10 cellular contexts compared by ENCODE assay signal in the genomic region with DNA sequence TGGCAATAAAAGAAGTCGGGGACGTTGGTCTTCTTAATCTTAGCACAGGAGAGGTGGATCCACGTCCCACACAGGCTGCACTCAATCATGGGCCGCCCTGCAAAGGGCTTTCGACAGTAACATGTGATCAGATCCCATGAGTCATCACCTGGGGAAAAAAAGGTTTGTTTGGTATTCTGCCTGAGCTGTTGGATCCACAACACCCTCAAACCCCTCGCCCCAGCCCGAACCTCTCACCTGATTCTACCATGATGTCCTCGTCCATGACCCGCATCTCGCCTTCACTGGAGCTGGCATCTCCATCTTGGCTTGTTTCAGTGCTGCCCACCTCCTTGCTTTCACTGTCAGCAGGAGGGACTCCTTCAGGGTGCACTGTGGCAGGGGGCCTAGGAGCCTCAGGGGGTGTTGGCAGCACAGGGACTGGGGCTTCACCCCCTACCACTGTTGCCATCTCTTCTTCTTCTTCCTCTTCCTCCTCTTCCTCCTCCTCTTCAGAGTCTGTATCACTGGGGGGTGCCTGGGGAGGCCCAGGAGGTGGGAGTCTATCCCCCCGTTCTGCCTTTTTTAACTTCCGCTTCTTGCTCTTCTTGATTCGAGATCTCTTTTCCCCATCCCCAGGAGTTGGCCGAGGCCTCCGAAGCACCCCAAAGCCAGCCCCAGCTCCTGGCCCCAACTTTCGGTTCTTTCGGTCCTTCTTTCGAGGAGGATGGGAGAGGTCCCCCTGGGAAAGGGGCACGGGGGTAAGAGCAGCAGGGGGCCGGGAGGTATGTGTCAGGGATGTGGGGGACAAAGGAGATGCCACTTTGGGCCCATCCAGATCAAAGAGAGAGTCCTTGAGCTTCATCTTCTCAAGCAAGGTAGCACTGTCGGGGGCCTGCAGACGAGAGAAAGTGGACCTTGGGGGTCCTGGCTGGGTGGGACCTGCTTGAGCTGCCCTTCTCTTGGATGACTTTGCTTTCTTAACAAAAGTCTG. TPM values are rescaled to one million over a fixed set of nuclear protein-coding genes. Genes with fewer than 3 reads are reported as not detected.
DNase-seq lines count a peak whose midpoint lies in the region; ATAC-seq and TF ChIP-seq lines count a peak whose summit lies in the region.
"Had no signal": no experiment of that assay in that cellular context is flagged by ENCODE, and none has a peak within 500 bp of the region (broad histone marks: within the 10 kb centered on the region; RNA-seq: fewer than 3 reads in every experiment).

No MANE protein-coding gene starts in this region.

- no peak overlapping the region for H3K27ac ChIP-seq in Karpas-422 (ENCODE audit: low read length)

- no peaks in the 10 kb centered on the region for H3K27me3 Mint-ChIP-seq in Caco-2 (ENCODE audit: insufficient read depth, unreplicated experiment)
- H3K27me3 Mint-ChIP-seq in MCF 10A (ENCODE audit: insufficient read depth, unreplicated experiment) = no peaks in the 10 kb centered on the region
- H3K27me3 Mint-ChIP-seq in nephron progenitor cell (ENCODE audit: low read depth, poor library complexity) = no peaks in the 10 kb centered on the region

- peaks cover 22% of the 10 kb centered on the region for H3K4me1 Mint-ChIP-seq in Caco-2 (ENCODE audit: low read depth, unreplicated experiment)
- H3K4me1 Mint-ChIP-seq in MCF 10A (ENCODE audit: insufficient read depth, unreplicated experiment) = peaks cover 33% of the 10 kb centered on the region
- H3K4me1 Mint-ChIP-seq in nephron progenitor cell = peaks cover 69% of the 10 kb centered on the region

- POLR2A ChIA-PET in Caco-2 (lab: Charles Lee) (no interaction called here), MCF 10A (lab: Yijun Ruan, JAX) (interaction anchor here (0.6 to 14.3 kb wide), 9 partner anchors 14 to 268 kb away, joined by 3 to 278 read pairs (median 3); a partner anchor contains a TSS)

- BruUV-seq in Caco-2 (replicated peaks; lab: Mats Ljungman, UMichigan) (no TSS peak), MCF 10A (replicated peaks; lab: Mats Ljungman, UMichigan) (TSS peak; percentile 7)

- H3K4me1 ChIP-seq in Caco-2 = peaks cover 6% of the 10 kb centered on the region; the same call in 1 of the 2 replicates
- H3K4me1 ChIP-seq in Karpas-422 (ENCODE audit: low read length) = peaks cover 62% of the 10 kb centered on the region

- H3K4me3 ChIP-seq in Caco-2 (ENCODE audit: low read depth, low read length) = no peak overlapping the region
- no peak overlapping the region for H3K4me3 ChIP-seq in Karpas-422 (ENCODE audit: low read length)
- H3K4me3 ChIP-seq: lung had no signal

- H3K9me3 Mint-ChIP-seq in Caco-2 (ENCODE audit: unreplicated experiment) (no peaks in the 10 kb centered on the region), MCF 10A (ENCODE audit: unreplicated experiment) (no peaks in the 10 kb centered on the region), nephron progenitor cell (no peaks in the 10 kb centered on the region)

- H3K27me3 ChIP-seq in Caco-2 (replicated peaks; ENCODE audit: control insufficient read depth, insufficient read depth, low read length) (no peaks in the 10 kb centered on the region), Karpas-422 (ENCODE audit: low read length) (no peaks in the 10 kb centered on the region)

- H2AFZ ChIP-seq in Karpas-422 (ENCODE audit: low read length) = no peak overlapping the region

- peaks cover 63% of the 10 kb centered on the region for H3K36me3 Mint-ChIP-seq in Caco-2 (ENCODE audit: insufficient read depth, unreplicated experiment)
- peaks cover 80% of the 10 kb centered on the region for H3K36me3 Mint-ChIP-seq in MCF 10A (ENCODE audit: insufficient read depth, unreplicated experiment)
- H3K36me3 Mint-ChIP-seq in nephron progenitor cell (ENCODE audit: low read depth) = peaks cover 49% of the 10 kb centered on the region

- no peak for DNase-seq in Caco-2
- DNase-seq in Karpas-422 = no peak
- peak; percentile 55 for DNase-seq in MCF 10A (ENCODE audit: unreplicated experiment)
- DNase-seq in nephron progenitor cell = no peak
- no peak for DNase-seq in DMS79 (lab: John Stamatoyannopoulos, UW)
- no peak for DNase-seq in NCI-H524 treated with DMSO at 0.1 percent for 48 hours (lab: John Stamatoyannopoulos, UW)
- DNase-seq in NCI-H82 (lab: John Stamatoyannopoulos, UW) = no peak
- DNase-seq: cortex of kidney had no signal

- peak overlapping the region; percentile 99; the same call in 1 of the 2 replicates for H3K9ac ChIP-seq in Karpas-422 (ENCODE audit: low read length)

- no peaks in the 10 kb centered on the region for H3K9me2 ChIP-seq in Karpas-422 (replicated peaks; ENCODE audit: insufficient read depth, low read length)

- H4K20me1 ChIP-seq in Karpas-422 (ENCODE audit: insufficient read depth, low read depth, low read length) = peaks cover 17% of the 10 kb centered on the region; the same call in 1 of the 2 replicates

- H3K79me2 ChIP-seq in Karpas-422 (ENCODE audit: low read length) = peaks cover 54% of the 10 kb centered on the region

- H3K4me3 Mint-ChIP-seq in Caco-2 (ENCODE audit: unreplicated experiment) = peak overlapping the region; percentile 11
- peak overlapping the region; percentile 91 for H3K4me3 Mint-ChIP-seq in MCF 10A (ENCODE audit: unreplicated experiment)
- peak overlapping the region; percentile 99 for H3K4me3 Mint-ChIP-seq in nephron progenitor cell

- TF ChIP-seq CTCF in Caco-2 (IDR thresholded peaks at IDR 0.05; ENCODE audit: insufficient read depth in 1 of 2, low read depth in 1 of 2, low read length in 1 of 2, severe bottlenecking in 1 of 2, unreplicated experiment in 1 of 2) (no peak), MCF 10A (IDR thresholded peaks at IDR 0.05; ENCODE audit: unreplicated experiment) (no peak), nephron progenitor cell (IDR thresholded peaks at IDR 0.05) (no peak)

- no peak for ATAC-seq in HG03025 (IDR thresholded peaks at IDR 0.05; ENCODE audit: low FRiP score, unreplicated experiment)

- H3K4me2 ChIP-seq in Karpas-422 (ENCODE audit: low read depth, low read length, poor library complexity, severe bottlenecking) = peak overlapping the region; percentile 98

- intact Hi-C loops in Caco-2 (cut with micrococcal nuclease; ENCODE audit: unreplicated experiment) = no loop called here
- intact Hi-C loops in MCF 10A (cut with micrococcal nuclease) = no loop called here

- CTCF ChIA-PET in Caco-2 (lab: Charles Lee) (no interaction called here), MCF 10A (lab: Yijun Ruan, JAX) (interaction anchor here (0.6 to 1.6 kb wide), 2 partner anchors 190 to 203 kb away, joined by 3 to 4 read pairs; no protein-coding TSS in a partner anchor)

- H3K27ac Mint-ChIP-seq in Caco-2 (ENCODE audit: unreplicated experiment) (peak overlapping the region; percentile 48), MCF 10A (ENCODE audit: low read depth, unreplicated experiment) (peak overlapping the region; percentile 75), nephron progenitor cell (peak overlapping the region; percentile 82)

- H3K9me3 ChIP-seq in Caco-2 (no peaks in the 10 kb centered on the region), Karpas-422 (ENCODE audit: low read length) (no peaks in the 10 kb centered on the region)

- H3K36me3 ChIP-seq in Caco-2 (ENCODE audit: control insufficient read depth, insufficient read depth, low read length) (no peaks in the 10 kb centered on the region; the same call in 1 of the 2 replicates), Karpas-422 (ENCODE audit: insufficient read depth, low read length) (peaks cover 12% of the 10 kb centered on the region; the same call in 1 of the 2 replicates)

RNA-seq across cellular contexts. Expression of a gene that starts 1.7 kb away (rescaled TPM):
- 38.3 and 41.3 TPM in 2 replicates for total RNA-seq in Caco-2 (2022)
- total RNA-seq in Karpas-422 (2014; rRNA removed; shearing (Covaris generic); ENCODE audit: low replicate concordance) = 75.2 and 117 TPM in 2 replicates
- 34.9 and 37.4 TPM in 2 replicates for total RNA-seq in MCF 10A (2022)

RNA-seq across cellular contexts. Expression of a gene that starts 3.3 kb away (rescaled TPM):
- total RNA-seq in Caco-2 (2022) (20.5 and 20.6 TPM in 2 replicates), MCF 10A (2022) (41.8 and 47.1 TPM in 2 replicates)
- total RNA-seq in Karpas-422 (2014; rRNA removed; shearing (Covaris generic); ENCODE audit: low replicate concordance) = 36.7 and 69.3 TPM in 2 replicates

RNA-seq across cellular contexts. Expression of a gene that starts 6.3 kb away (rescaled TPM):
- 129 and 140 TPM in 2 replicates for total RNA-seq in Caco-2 (2022)
- 218 and 301 TPM in 2 replicates for total RNA-seq in Karpas-422 (2014; rRNA removed; shearing (Covaris generic); ENCODE audit: low replicate concordance)
- total RNA-seq in MCF 10A (2022) = 226 and 294 TPM in 2 replicates

RNA-seq across cellular contexts. Expression of a gene that starts 15.6 kb away (rescaled TPM):
- 68.6 and 71.1 TPM in 2 replicates for total RNA-seq in Caco-2 (2022)
- 52.6 and 87.8 TPM in 2 replicates for total RNA-seq in Karpas-422 (2014; rRNA removed; shearing (Covaris generic); ENCODE audit: low replicate concordance)
- total RNA-seq in MCF 10A (2022) = 145 and 148 TPM in 2 replicates

RNA-seq across cellular contexts. Expression of a gene that starts 16.0 kb away (rescaled TPM):
- total RNA-seq in Caco-2 (2022) = 43.2 and 43.3 TPM in 2 replicates
- total RNA-seq in Karpas-422 (2014; rRNA removed; shearing (Covaris generic); ENCODE audit: low replicate concordance) = 38.8 and 53.4 TPM in 2 replicates
- total RNA-seq in MCF 10A (2022) = 81.0 and 91.3 TPM in 2 replicates

Comparison
In these comparisons a context has a peak if more than half of its experiments do, and no peak if none do; other contexts are left out.
1. H3K4me3 Mint-ChIP-seq: peak in every context shown above with its lines; median percentile 99 in nephron progenitor cell; 91 in MCF 10A; 11 in Caco-2.